Comparison of ENCODE assay signal across 8 cellular contexts in the genomic region with DNA sequence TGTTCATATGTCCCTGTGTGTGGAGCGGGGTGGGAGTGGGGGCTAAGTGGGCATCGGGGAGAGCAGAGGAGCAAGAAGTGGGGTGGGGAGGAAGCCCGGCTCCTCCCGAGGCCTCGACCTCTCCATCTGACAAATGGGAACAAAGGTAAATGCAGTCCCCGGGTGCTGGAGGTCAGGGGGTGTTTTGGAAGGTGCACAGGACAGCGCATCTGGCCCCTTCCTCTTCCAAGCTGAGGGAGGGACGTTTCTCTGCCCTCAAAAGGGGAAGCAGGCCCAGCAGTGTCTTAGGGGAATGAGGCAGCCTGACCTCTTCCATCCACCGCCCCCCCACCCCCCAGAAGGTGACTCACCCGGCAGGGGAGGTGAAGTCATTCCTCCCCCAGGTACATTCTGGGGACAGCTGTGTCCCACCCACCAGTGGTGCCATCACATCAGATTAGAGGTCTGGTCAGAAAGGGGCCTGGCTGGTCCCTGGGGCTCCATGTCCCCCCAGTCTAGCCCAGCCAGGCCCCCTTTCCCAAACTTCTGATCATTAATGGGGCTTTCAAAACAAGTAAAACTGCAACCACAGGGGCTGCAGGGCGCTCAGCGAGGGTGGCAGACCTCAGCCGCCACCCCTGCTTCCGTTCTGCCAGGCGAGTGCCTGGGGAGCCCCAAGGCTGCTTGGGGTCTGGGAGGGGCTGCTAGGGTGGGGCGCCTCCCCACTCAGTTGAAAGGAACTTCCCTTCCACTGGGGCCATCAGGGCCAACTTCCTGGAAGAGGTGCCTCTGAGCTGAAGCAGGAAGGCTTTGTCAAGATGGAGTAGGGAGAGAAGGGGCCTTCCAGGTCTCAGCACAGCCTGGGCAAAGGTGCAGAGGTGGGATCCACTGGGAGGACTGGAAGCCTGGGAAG. TPM values are rescaled to one million over a fixed set of nuclear protein-coding genes. Genes with fewer than 3 reads are reported as not detected.
DNase-seq lines count a peak whose midpoint lies in the region; ATAC-seq and TF ChIP-seq lines count a peak whose summit lies in the region.

No MANE protein-coding gene starts in this region.

- peak; percentile 41 for ATAC-seq in HG02678 (IDR thresholded peaks at IDR 0.05; ENCODE audit: unreplicated experiment)
- peak; percentile 66 for ATAC-seq in stimulated activated naive CD8-positive, alpha-beta T cell treated with anti-CD3 and anti-CD28 coated beads, Interleukin-15, Interleukin-2, amounts not matched to agents 100 U/mL and 50 U/mL, for 24 hours

- H3K79me2 ChIP-seq in SK-N-SH (ENCODE audit: insufficient read depth), result no peaks in the 10 kb centered on the region

- H3F3A ChIP-seq in SK-N-SH (replicated peaks; ENCODE audit: insufficient read depth), result peaks cover 33% of the 10 kb centered on the region

- no peak overlapping the region; the same call in 1 of the 2 replicates for H2AFZ ChIP-seq in SK-N-SH (ENCODE audit: low read depth)

- DNase-seq in CD4-positive, alpha-beta memory T cell, result peak; percentile 83 to 92 (median 84)
- DNase-seq in SK-N-SH (no peak), NCI-H1436 (lab: John Stamatoyannopoulos, UW) (no peak), HEK293T (ENCODE audit: extremely low spot score) (no peak)
- peak; percentile 54 for DNase-seq in activated naive CD4-positive, alpha-beta T cell treated with anti-CD3 and anti-CD28 coated beads, Interleukin-2, amount 50 U/mL, for 16 hours
- peak; percentile 84 for DNase-seq in stimulated activated naive CD8-positive, alpha-beta T cell treated with anti-CD3 and anti-CD28 coated beads, Interleukin-15, Interleukin-2, amounts not matched to agents 100 U/mL and 50 U/mL, for 24 hours

- 66% methylated on average over 16 of the region's 16 CpGs for WGBS in SK-N-SH (ENCODE audit: low lambda C conversion rate)
- WGBS in liver, result 69% methylated on average over 16 of the region's 16 CpGs

- H3K4me1 Mint-ChIP-seq in CD4-positive, alpha-beta memory T cell, result peaks cover 19 to 65% (median 47%) of the 10 kb centered on the region in 4 donors

- peaks cover 0 to 38% of the 10 kb centered on the region in 2 donors for H3K36me3 Mint-ChIP-seq in CD4-positive, alpha-beta memory T cell

- peak overlapping the region; percentile 29 to 50 for H3K4me3 ChIP-seq in CD4-positive, alpha-beta memory T cell (ENCODE audit: low read length in 2 of 2)
- no peak overlapping the region for H3K4me3 ChIP-seq in SK-N-SH (ENCODE audit: low read depth in 2 of 2, low read length in 1 of 2)
- H3K4me3 ChIP-seq in liver (ENCODE audit: low read depth in 1 of 3, low read length in 3 of 3), result no peak overlapping the region

- no peaks in the 10 kb centered on the region for H3K9me3 Mint-ChIP-seq in CD4-positive, alpha-beta memory T cell

- no peaks in the 10 kb centered on the region for H3K27me3 ChIP-seq in CD4-positive, alpha-beta memory T cell (ENCODE audit: insufficient read depth, low read length)
- H3K27me3 ChIP-seq in SK-N-SH (ENCODE audit: insufficient read depth) (no peaks in the 10 kb centered on the region), liver (ENCODE audit: control insufficient read depth in 4 of 4, insufficient read depth in 4 of 4, low read length in 3 of 4) (no peaks in the 10 kb centered on the region)

- CTCF ChIA-PET in CD4-positive, alpha-beta memory T cell (lab: Charles Lee; ENCODE audit: partially characterized antibody), result interaction anchor here (0.7 to 5.2 kb wide), 2 partner anchors 9 to 21 kb away, joined by 3 to 29 read pairs; no protein-coding TSS in a partner anchor
- CTCF ChIA-PET in SK-N-SH (lab: Yijun Ruan, JAX), result interaction anchor here (0.9 kb wide), 2 partner anchors 10 to 61 kb away, joined by 3 read pairs; no protein-coding TSS in a partner anchor
- CTCF ChIA-PET in HEK293T (lab: Yijun Ruan, JAX), result no interaction called here

- H3K36me3 ChIP-seq in CD4-positive, alpha-beta memory T cell (ENCODE audit: insufficient read depth, low read length), result peaks cover 30% of the 10 kb centered on the region
- H3K36me3 ChIP-seq in SK-N-SH (replicated peaks in 1 of 2; ENCODE audit: control insufficient read depth in 1 of 2, insufficient read depth in 2 of 2, low read length in 1 of 2) (peaks cover 6 to 7% of the 10 kb centered on the region in 2 experiments), liver (ENCODE audit: control insufficient read depth in 4 of 4, insufficient read depth in 3 of 4, low read depth in 1 of 4, low read length in 3 of 4) (no peaks in the 10 kb centered on the region)

- POLR2A ChIA-PET in CD4-positive, alpha-beta memory T cell (lab: Charles Lee; ENCODE audit: partially characterized antibody), result interaction anchor here (0.6 to 15.7 kb wide), 17 partner anchors 10 to 179 kb away, joined by 3 to 511 read pairs (median 6); partner anchors contain the start of genes BRAT1, IQCE and LFNG
- POLR2A ChIA-PET in SK-N-SH (lab: Yijun Ruan, JAX), result no interaction called here
- POLR2A ChIA-PET in HEK293T (lab: Yijun Ruan, JAX), result no interaction called here

- no peak for TF ChIP-seq CTCF in SK-N-SH (IDR thresholded peaks at IDR 0.05)
- TF ChIP-seq CTCF in liver (IDR thresholded peaks at IDR 0.05; ENCODE audit: low read depth, low read length, missing input control), result no peak

- peak overlapping the region; percentile 71 for H3K4me2 ChIP-seq in SK-N-SH

- H3K27ac Mint-ChIP-seq in CD4-positive, alpha-beta memory T cell, result peak overlapping the region; percentile 84 to 99 (median 93)

- no peaks in the 10 kb centered on the region for H3K27me3 Mint-ChIP-seq in CD4-positive, alpha-beta memory T cell

- H3K4me1 ChIP-seq in CD4-positive, alpha-beta memory T cell (ENCODE audit: insufficient read depth, low read length), result peaks cover 60% of the 10 kb centered on the region
- H3K4me1 ChIP-seq in SK-N-SH (ENCODE audit: control insufficient read depth in 1 of 2, insufficient read depth in 2 of 2, low read depth in 1 of 2, low read length in 1 of 2) (peaks cover 33 to 38% of the 10 kb centered on the region in 2 experiments; a peak in 3 of 4 replicates), liver (ENCODE audit: control insufficient read depth in 4 of 4, insufficient read depth in 4 of 4, low read length in 3 of 4) (peaks cover 0 to 8% (median under 1%) of the 10 kb centered on the region in 4 donors)

- TF ChIP-seq RAD21 in SK-N-SH (IDR thresholded peaks at IDR 0.05; ENCODE audit: low read length) (no peak), liver (IDR thresholded peaks at IDR 0.05) (no peak)

- H3K9me3 ChIP-seq in CD4-positive, alpha-beta memory T cell (ENCODE audit: control insufficient read depth in 1 of 2, low read length in 2 of 2), result no peaks in the 10 kb centered on the region
- H3K9me3 ChIP-seq in SK-N-SH, result no peaks in the 10 kb centered on the region
- H3K9me3 ChIP-seq in liver (ENCODE audit: control insufficient read depth in 4 of 4, low read length in 3 of 4), result no peaks in the 10 kb centered on the region

- intact Hi-C loops in CD4-positive, alpha-beta memory T cell (cut with micrococcal nuclease), result loop anchor here (1.0 kb wide), 3 partner anchors 8 to 25 kb away; partner anchors contain the start of gene BRAT1

- H3K4me3 Mint-ChIP-seq in CD4-positive, alpha-beta memory T cell, result peak overlapping the region; percentile 71 to 91 (median 80)

- peak overlapping the region; percentile 83 for H3K27ac ChIP-seq in CD4-positive, alpha-beta memory T cell (ENCODE audit: low read depth, low read length)
- H3K27ac ChIP-seq in SK-N-SH (ENCODE audit: low read depth in 2 of 2, low read length in 1 of 2) (peak overlapping the region in 1 of 2 experiments; percentile 70; a peak in 2 of 4 replicates), liver (ENCODE audit: low read depth in 1 of 2, low read length in 2 of 2) (peak overlapping the region; percentile 14 to 54)

- H4K20me1 ChIP-seq in SK-N-SH (ENCODE audit: insufficient read depth), result no peaks in the 10 kb centered on the region

- peak in 1 of 2 experiments; percentile 15; a peak in 1 of 4 replicates for TF ChIP-seq EP300 in SK-N-SH (IDR thresholded peaks at IDR 0.05; ENCODE audit: borderline replicate concordance in 1 of 2, low read depth in 1 of 2, low read length in 1 of 2)

- no peaks in the 10 kb centered on the region for H3K9me2 ChIP-seq in SK-N-SH

- H3K9ac ChIP-seq in SK-N-SH (peak overlapping the region; percentile 51), liver (ENCODE audit: low read depth in 1 of 2, low read length in 2 of 2) (no peak overlapping the region)

TF ChIP-seq in SK-N-SH, 30 proteins besides CTCF, POLR2A, EP300 and RAD21 (continues in another document):
- no peak for TF ChIP-seq FOXJ3 (CRISPR knock-in tag; IDR thresholded peaks at IDR 0.05)
- TF ChIP-seq CHD2 (IDR thresholded peaks at IDR 0.05; ENCODE audit: low read length, partially characterized antibody), result no peak

TF ChIP-seq in liver, 16 proteins besides CTCF, POLR2A, EP300 and RAD21:
- TF ChIP-seq JUND (IDR thresholded peaks at IDR 0.05) (no peak), TAF1 (conservative IDR thresholded peaks at IDR 0.05) (no peak), HNF4A (conservative IDR thresholded peaks at IDR 0.05) (no peak)
TF ChIP-seq in liver: peak in this region for 0.

TF ChIP-seq in HEK293T, 16 proteins besides CTCF, POLR2A, EP300 and RAD21 (continues in another document):
- TF ChIP-seq NFRKB (IDR thresholded peaks at IDR 0.05), result no peak

RNA-seq across cellular contexts. Expression of gene LFNG, which starts 10.7 kb away (rescaled TPM):
- 100 to 1,000 TPM; 125 to 127 TPM for total RNA-seq in CD4-positive, alpha-beta memory T cell
- 1 to 10 TPM in 1 of 2 donors, under 1 TPM in 1; 0.09 to 4.1 TPM for polyA plus RNA-seq in CD4-positive, alpha-beta memory T cell
- polyA plus RNA-seq in SK-N-SH (2012; rRNA removed) (7.6 and 9.4 TPM in 2 replicates), liver (1 to 10 TPM in 1 of 2 donors, under 1 TPM in 1; 0.22 to 2.4 TPM)
- 3.5 and 5.9 TPM in 2 replicates for polyA plus RNA-seq in SK-N-SH (2012; cell fraction: cytosol; rRNA removed)
- polyA plus RNA-seq in SK-N-SH (2012; cell fraction: nucleus; rRNA removed), result 13.3 and 14.4 TPM in 2 replicates
- 1 to 10 TPM; 2.8 to 2.9 TPM for total RNA-seq in liver

RNA-seq across cellular contexts. Expression of gene BRAT1, which starts 25.0 kb away (rescaled TPM):
- 10 to 100 TPM; 37.0 to 41.4 TPM for total RNA-seq in CD4-positive, alpha-beta memory T cell
- polyA plus RNA-seq in CD4-positive, alpha-beta memory T cell, result 10 to 100 TPM; 24.2 to 42.4 TPM
- polyA plus RNA-seq in SK-N-SH (2012; rRNA removed) (34.1 and 36.2 TPM in 2 replicates), liver (10 to 100 TPM in 1 of 2 donors, 1 to 10 TPM in 1; 10.0 to 16.9 TPM)
- 8.3 and 16.1 TPM in 2 replicates for polyA plus RNA-seq in SK-N-SH (2012; cell fraction: cytosol; rRNA removed)
- polyA plus RNA-seq in SK-N-SH (2012; cell fraction: nucleus; rRNA removed), result 154 and 256 TPM in 2 replicates
- 10 to 100 TPM; 16.5 to 20.7 TPM for total RNA-seq in liver

RNA-seq across cellular contexts. Expression of gene IQCE, which starts 28.5 kb away (rescaled TPM):
- 1 to 10 TPM; 8.2 to 9.4 TPM for total RNA-seq in CD4-positive, alpha-beta memory T cell
- 1 to 10 TPM in 1 of 2 donors, under 1 TPM in 1; 0.81 to 3.7 TPM for polyA plus RNA-seq in CD4-positive, alpha-beta memory T cell
- polyA plus RNA-seq in SK-N-SH (2012; rRNA removed) (14.4 and 15.1 TPM in 2 replicates), liver (1 to 10 TPM; 2.1 to 4.6 TPM)
- 11.2 and 12.8 TPM in 2 replicates for polyA plus RNA-seq in SK-N-SH (2012; cell fraction: cytosol; rRNA removed)
- polyA plus RNA-seq in SK-N-SH (2012; cell fraction: nucleus; rRNA removed), result 37.7 and 46.3 TPM in 2 replicates
- 1 to 10 TPM; 2.6 to 5.9 TPM for total RNA-seq in liver

RNA-seq across cellular contexts. Expression of gene GRIFIN, which starts 54.1 kb away (rescaled TPM):
- not detected for total RNA-seq in CD4-positive, alpha-beta memory T cell
- polyA plus RNA-seq in CD4-positive, alpha-beta memory T cell, result not detected
- polyA plus RNA-seq in SK-N-SH (2012; rRNA removed) (not detected in 2 replicates), liver (not detected)
- not detected in 2 replicates for polyA plus RNA-seq in SK-N-SH (2012; cell fraction: cytosol; rRNA removed)
- polyA plus RNA-seq in SK-N-SH (2012; cell fraction: nucleus; rRNA removed), result not detected in 2 replicates
- not detected for total RNA-seq in liver

Comparison
In these comparisons a context has a peak if more than half of its experiments do, and no peak if none do; other contexts are left out.
1. DNase-seq: peak in CD4-positive, alpha-beta memory T cell (5 of 5), activated naive CD4-positive, alpha-beta T cell treated with anti-CD3 and anti-CD28 coated beads, Interleukin-2, amount 50 U/mL, for 16 hours (single experiment) and stimulated activated naive CD8-positive, alpha-beta T cell treated with anti-CD3 and anti-CD28 coated beads, Interleukin-15, Interleukin-2, amounts not matched to agents 100 U/mL and 50 U/mL, for 24 hours (single experiment); none in SK-N-SH (single experiment), NCI-H1436 (single experiment) and HEK293T (single experiment).
2. H3K4me3 ChIP-seq: peak in CD4-positive, alpha-beta memory T cell (2 of 2); none in SK-N-SH (0 of 2) and liver (0 of 3).